8 cellular contexts compared by ENCODE assay signal in the genomic region with DNA sequence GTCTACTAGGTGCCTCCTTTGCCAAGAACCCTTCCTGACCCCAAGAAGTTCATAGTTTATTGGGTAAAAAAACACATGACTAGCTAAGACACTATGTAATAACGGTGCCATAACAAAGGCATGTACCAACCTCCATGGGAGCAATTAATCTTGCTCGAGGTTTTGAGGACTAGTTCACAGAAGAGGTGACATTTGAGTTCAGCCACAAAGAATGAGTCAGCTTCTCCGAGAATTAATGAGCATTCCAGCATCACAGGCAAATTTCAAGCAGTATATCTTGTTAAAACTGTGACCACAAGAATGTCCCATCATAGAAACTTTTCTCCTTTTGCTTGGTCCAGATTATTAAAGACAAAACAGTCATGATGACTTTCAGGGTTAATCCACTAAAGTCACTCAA.
A peak's percentile ranks its signal among the peaks of the same experiment; 100 is the strongest.
DNase-seq lines count a peak whose midpoint lies in the region; ATAC-seq, FAIRE-seq and TF ChIP-seq lines count a peak whose summit lies in the region.
"Had no signal": no experiment of that assay in that cellular context is flagged by ENCODE, and none has a peak within 500 bp of the region (broad histone marks: within the 10 kb centered on the region; RNA-seq: fewer than 3 reads in every experiment).

No MANE protein-coding gene starts in this region.

- TF ChIP-seq POLR2A in right lobe of liver (IDR thresholded peaks at IDR 0.05), result no peak

- ATAC-seq in GM21381 (IDR thresholded peaks at IDR 0.05; ENCODE audit: unreplicated experiment) (no peak), right lobe of liver (no peak)

- no peak for TF ChIP-seq CTCF in right lobe of liver (IDR thresholded peaks at IDR 0.05)

- H3K27me3 ChIP-seq in SJCRH30 (no peaks in the 10 kb centered on the region), small intestine (ENCODE audit: control insufficient read depth in 2 of 2, insufficient read depth in 2 of 2, low read length in 2 of 2) (no peaks in the 10 kb centered on the region), right lobe of liver (no peaks in the 10 kb centered on the region)

- DNase-seq in HCEC 1CT (peak; percentile 96), SJCRH30 (peak; percentile 7 to 24), small intestine (peak; percentile 20), AML-193 (lab: John Stamatoyannopoulos, UW) (no peak), right lobe of liver (no peak)
- DNase-seq: islet precursor cell had no signal

- intact Hi-C loops in right lobe of liver (cut with DNase I), result no loop called here

- no peak overlapping the region for H3K4me3 ChIP-seq in SJCRH30
- H3K4me3 ChIP-seq in small intestine (ENCODE audit: low read depth in 1 of 2, low read length in 2 of 2), result no peak overlapping the region
- H3K4me3 ChIP-seq in right lobe of liver, result no peak overlapping the region

- WGBS in small intestine, 3 donors, result 47 to 61% (median 50%) methylated on average over 3 of the region's 3 CpGs
- 23% methylated on average over 3 of the region's 3 CpGs for WGBS in right lobe of liver (ENCODE audit: insufficient coverage, low coverage, low lambda C conversion rate, missing lambda C conversion rate)

- H3K4me1 ChIP-seq in SJCRH30 (no peaks in the 10 kb centered on the region), small intestine (ENCODE audit: control insufficient read depth in 2 of 2, insufficient read depth in 1 of 2, low read depth in 1 of 2, low read length in 1 of 2) (no peaks in the 10 kb centered on the region), right lobe of liver (no peaks in the 10 kb centered on the region)

- H3K36me3 ChIP-seq in SJCRH30 (no peaks in the 10 kb centered on the region), small intestine (ENCODE audit: control insufficient read depth in 2 of 2, insufficient read depth in 2 of 2, low read length in 2 of 2) (no peaks in the 10 kb centered on the region), right lobe of liver (no peaks in the 10 kb centered on the region)

- H3K27ac ChIP-seq in SJCRH30, result no peak overlapping the region
- H3K27ac ChIP-seq in small intestine (ENCODE audit: low read depth in 1 of 2, low read length in 1 of 2), result no peak overlapping the region
- no peak overlapping the region for H3K27ac ChIP-seq in right lobe of liver

- H3K9me3 ChIP-seq in SJCRH30 (replicated peaks) (no peaks in the 10 kb centered on the region), small intestine (ENCODE audit: control insufficient read depth, low read depth) (no peaks in the 10 kb centered on the region), right lobe of liver (no peaks in the 10 kb centered on the region)

- FAIRE-seq in endometrium (lab: Jason Lieb, UNC) (peak; percentile 23), small intestine (lab: Jason Lieb, UNC) (no peak)

Comparison
In these comparisons a context has a peak if more than half of its experiments do, and no peak if none do; other contexts are left out.
1. DNase-seq: peak in HCEC 1CT (single experiment), SJCRH30 (2 of 2) and small intestine (single experiment); none in AML-193 (0 of 2) and right lobe of liver (0 of 3).